2 cellular contexts compared by ENCODE assay signal in the genomic region with DNA sequence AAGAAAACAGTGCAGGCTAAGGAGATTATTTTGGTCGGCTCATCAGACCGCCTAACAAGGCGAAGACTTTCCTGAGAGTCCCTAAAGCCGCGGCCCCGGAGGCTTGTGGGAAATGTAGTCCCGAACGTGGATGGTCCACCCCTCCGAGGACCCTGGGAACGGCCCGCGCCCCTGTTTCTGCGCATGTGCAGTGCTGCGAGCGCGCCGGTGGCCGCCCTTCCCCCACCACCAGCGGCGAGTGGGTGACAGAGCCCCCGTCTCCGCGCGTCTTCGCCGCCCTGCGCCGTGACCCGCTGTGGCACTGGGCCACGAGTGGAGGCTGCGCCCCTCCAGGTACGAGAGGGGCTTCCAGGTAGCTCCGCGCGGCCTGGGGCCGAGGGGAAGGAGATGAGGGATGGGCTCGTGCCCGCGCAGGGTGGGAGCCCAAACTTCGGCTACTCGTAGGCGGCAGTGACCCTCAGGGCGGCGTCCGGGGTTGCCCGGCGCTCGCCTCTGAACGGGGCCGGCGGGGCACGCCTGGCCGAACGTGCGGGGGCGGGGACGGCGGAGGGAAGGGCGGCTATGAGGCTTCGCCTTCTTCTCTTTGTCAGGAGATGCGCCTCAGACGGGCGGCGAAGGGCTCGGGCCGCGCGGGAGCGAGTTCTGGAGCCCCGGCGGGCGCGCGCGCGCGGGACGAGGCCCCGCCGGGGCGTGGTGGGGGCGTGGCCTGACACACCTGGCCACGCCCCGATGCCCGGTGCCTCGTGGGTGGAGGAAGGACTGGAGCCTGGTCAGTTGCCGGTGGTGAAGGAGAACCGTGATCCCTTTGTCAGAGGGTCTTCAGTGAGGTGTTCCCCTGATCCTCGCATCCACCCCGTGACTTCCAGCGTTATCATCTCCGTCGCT.
TF ChIP-seq lines count a peak whose summit lies in the region.

A gene (plus strand): TSS at position 214 of the 885 bp plus-strand sequence. CDS start 4,428 bp downstream, outside the sequence.

TF ChIP-seq in A549, 52 proteins besides CTCF, POLR2A, EP300 and RAD21 (continued from another document and continues in another):
- TF ChIP-seq GATA3 (IDR thresholded peaks at IDR 0.05; ENCODE audit: borderline replicate concordance) = 0 out of 2 replicates have a peak, but pooled peaks have one; percentile 34
- no peak for TF ChIP-seq KDM1A (IDR thresholded peaks at IDR 0.05; ENCODE audit: low read depth)
- no peak for TF ChIP-seq POLR2AphosphoS2 (conservative IDR thresholded peaks at IDR 0.05; ENCODE audit: low read length)
- no peak for TF ChIP-seq HEYL (CRISPR knock-in tag; IDR thresholded peaks at IDR 0.05)
- TF ChIP-seq, protein P1, sequence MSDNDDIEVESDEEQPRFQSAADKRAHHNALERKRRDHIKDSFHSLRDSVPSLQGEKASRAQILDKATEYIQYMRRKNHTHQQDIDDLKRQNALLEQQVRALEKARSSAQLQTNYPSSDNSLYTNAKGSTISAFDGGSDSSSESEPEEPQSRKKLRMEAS (IDR thresholded peaks at IDR 0.05) = peak; percentile 60
- TF ChIP-seq RCOR1 (IDR thresholded peaks at IDR 0.05; ENCODE audit: low read depth, low read length) = no peak
- TF ChIP-seq HOXA7 (CRISPR knock-in tag; IDR thresholded peaks at IDR 0.05) = no peak
- TF ChIP-seq ZC3H11A (IDR thresholded peaks at IDR 0.05) = no peak
- TF ChIP-seq RNF2 (IDR thresholded peaks at IDR 0.05; ENCODE audit: borderline replicate concordance, low read depth) = no peak
- TF ChIP-seq, protein P2, sequence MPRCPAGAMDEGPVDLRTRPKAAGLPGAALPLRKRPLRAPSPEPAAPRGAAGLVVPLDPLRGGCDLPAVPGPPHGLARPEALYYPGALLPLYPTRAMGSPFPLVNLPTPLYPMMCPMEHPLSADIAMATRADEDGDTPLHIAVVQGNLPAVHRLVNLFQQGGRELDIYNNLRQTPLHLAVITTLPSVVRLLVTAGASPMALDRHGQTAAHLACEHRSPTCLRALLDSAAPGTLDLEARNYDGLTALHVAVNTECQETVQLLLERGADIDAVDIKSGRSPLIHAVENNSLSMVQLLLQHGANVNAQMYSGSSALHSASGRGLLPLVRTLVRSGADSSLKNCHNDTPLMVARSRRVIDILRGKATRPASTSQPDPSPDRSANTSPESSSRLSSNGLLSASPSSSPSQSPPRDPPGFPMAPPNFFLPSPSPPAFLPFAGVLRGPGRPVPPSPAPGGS (IDR thresholded peaks at IDR 0.05) = peak; percentile 79; the same call in 2 of the 3 replicates
- no peak for TF ChIP-seq CHD2 (IDR thresholded peaks at IDR 0.05; ENCODE audit: low read length, partially characterized antibody)
- no peak for TF ChIP-seq JUNB (IDR thresholded peaks at IDR 0.05)
- TF ChIP-seq NFE2L2 (conservative IDR thresholded peaks at IDR 0.05; ENCODE audit: low read length) = no peak
- TF ChIP-seq CHD4 (IDR thresholded peaks at IDR 0.05; ENCODE audit: borderline replicate concordance) = no peak
- TF ChIP-seq, protein P3, sequence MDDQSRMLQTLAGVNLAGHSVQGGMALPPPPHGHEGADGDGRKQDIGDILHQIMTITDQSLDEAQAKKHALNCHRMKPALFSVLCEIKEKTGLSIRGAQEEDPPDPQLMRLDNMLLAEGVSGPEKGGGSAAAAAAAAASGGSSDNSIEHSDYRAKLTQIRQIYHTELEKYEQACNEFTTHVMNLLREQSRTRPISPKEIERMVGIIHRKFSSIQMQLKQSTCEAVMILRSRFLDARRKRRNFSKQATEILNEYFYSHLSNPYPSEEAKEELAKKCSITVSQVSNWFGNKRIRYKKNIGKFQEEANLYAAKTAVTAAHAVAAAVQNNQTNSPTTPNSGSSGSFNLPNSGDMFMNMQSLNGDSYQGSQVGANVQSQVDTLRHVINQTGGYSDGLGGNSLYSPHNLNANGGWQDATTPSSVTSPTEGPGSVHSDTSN (IDR thresholded peaks at IDR 0.05) = no peak
- TF ChIP-seq, protein P4, sequence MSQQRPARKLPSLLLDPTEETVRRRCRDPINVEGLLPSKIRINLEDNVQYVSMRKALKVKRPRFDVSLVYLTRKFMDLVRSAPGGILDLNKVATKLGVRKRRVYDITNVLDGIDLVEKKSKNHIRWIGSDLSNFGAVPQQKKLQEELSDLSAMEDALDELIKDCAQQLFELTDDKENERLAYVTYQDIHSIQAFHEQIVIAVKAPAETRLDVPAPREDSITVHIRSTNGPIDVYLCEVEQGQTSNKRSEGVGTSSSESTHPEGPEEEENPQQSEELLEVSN (IDR thresholded peaks at IDR 0.05; ENCODE audit: borderline replicate concordance, low read depth) = 0 out of 2 replicates have a peak, but pooled peaks have one; percentile 49
- TF ChIP-seq, protein P5, sequence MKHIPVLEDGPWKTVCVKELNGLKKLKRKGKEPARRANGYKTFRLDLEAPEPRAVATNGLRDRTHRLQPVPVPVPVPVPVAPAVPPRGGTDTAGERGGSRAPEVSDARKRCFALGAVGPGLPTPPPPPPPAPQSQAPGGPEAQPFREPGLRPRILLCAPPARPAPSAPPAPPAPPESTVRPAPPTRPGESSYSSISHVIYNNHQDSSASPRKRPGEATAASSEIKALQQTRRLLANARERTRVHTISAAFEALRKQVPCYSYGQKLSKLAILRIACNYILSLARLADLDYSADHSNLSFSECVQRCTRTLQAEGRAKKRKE (CRISPR knock-in tag; IDR thresholded peaks at IDR 0.05; ENCODE audit: low read depth) = no peak
- TF ChIP-seq, protein P6, sequence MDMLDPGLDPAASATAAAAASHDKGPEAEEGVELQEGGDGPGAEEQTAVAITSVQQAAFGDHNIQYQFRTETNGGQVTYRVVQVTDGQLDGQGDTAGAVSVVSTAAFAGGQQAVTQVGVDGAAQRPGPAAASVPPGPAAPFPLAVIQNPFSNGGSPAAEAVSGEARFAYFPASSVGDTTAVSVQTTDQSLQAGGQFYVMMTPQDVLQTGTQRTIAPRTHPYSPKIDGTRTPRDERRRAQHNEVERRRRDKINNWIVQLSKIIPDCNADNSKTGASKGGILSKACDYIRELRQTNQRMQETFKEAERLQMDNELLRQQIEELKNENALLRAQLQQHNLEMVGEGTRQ (IDR thresholded peaks at IDR 0.05) = no peak; the same call in 1 of the 2 replicates
- TF ChIP-seq, protein P7, sequence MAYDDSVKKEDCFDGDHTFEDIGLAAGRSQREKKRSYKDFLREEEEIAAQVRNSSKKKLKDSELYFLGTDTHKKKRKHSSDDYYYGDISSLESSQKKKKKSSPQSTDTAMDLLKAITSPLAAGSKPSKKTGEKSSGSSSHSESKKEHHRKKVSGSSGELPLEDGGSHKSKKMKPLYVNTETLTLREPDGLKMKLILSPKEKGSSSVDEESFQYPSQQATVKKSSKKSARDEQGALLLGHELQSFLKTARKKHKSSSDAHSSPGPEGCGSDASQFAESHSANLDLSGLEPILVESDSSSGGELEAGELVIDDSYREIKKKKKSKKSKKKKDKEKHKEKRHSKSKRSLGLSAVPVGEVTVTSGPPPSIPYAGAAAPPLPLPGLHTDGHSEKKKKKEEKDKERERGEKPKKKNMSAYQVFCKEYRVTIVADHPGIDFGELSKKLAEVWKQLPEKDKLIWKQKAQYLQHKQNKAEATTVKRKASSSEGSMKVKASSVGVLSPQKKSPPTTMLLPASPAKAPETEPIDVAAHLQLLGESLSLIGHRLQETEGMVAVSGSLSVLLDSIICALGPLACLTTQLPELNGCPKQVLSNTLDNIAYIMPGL (CRISPR knock-in tag; IDR thresholded peaks at IDR 0.05; ENCODE audit: borderline replicate concordance) = no peak
- TF ChIP-seq CBX2 (IDR thresholded peaks at IDR 0.05; ENCODE audit: borderline replicate concordance, low read depth) = no peak
- TF ChIP-seq FOSL2 (IDR thresholded peaks at IDR 0.05) = no peak
- no peak; the same call in 1 of the 2 replicates for TF ChIP-seq FOSL2 (CRISPR knock-in tag; IDR thresholded peaks at IDR 0.05)
- TF ChIP-seq, protein P8, sequence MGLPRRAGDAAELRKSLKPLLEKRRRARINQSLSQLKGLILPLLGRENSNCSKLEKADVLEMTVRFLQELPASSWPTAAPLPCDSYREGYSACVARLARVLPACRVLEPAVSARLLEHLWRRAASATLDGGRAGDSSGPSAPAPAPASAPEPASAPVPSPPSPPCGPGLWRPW (IDR thresholded peaks at IDR 0.05) = no peak
- no peak for TF ChIP-seq EHF (CRISPR knock-in tag; IDR thresholded peaks at IDR 0.05)
- no peak for TF ChIP-seq SREBF2 (IDR thresholded peaks at IDR 0.05)

TF ChIP-seq in K562, 482 proteins besides CTCF, POLR2A, EP300 and RAD21 (continued from another document and continues in another):
- TF ChIP-seq, protein P7 (CRISPR knock-in tag; IDR thresholded peaks at IDR 0.05) = peak; percentile 77; the same call in 1 of the 2 replicates
- TF ChIP-seq ZFX (CRISPR knock-in tag; IDR thresholded peaks at IDR 0.05) = peak; percentile 83
- peak; percentile 74; the same call in 1 of the 2 replicates for TF ChIP-seq KDM2B (CRISPR knock-in tag; IDR thresholded peaks at IDR 0.05)
- no peak for TF ChIP-seq NR4A1 (CRISPR knock-in tag; IDR thresholded peaks at IDR 0.05)
- TF ChIP-seq NR4A1 (tag; IDR thresholded peaks at IDR 0.05) = peak; percentile 72; the same call in 1 of the 2 replicates
- peak; percentile 51 for TF ChIP-seq CHD1 (IDR thresholded peaks at IDR 0.05; ENCODE audit: low read length)
- TF ChIP-seq, protein P9, sequence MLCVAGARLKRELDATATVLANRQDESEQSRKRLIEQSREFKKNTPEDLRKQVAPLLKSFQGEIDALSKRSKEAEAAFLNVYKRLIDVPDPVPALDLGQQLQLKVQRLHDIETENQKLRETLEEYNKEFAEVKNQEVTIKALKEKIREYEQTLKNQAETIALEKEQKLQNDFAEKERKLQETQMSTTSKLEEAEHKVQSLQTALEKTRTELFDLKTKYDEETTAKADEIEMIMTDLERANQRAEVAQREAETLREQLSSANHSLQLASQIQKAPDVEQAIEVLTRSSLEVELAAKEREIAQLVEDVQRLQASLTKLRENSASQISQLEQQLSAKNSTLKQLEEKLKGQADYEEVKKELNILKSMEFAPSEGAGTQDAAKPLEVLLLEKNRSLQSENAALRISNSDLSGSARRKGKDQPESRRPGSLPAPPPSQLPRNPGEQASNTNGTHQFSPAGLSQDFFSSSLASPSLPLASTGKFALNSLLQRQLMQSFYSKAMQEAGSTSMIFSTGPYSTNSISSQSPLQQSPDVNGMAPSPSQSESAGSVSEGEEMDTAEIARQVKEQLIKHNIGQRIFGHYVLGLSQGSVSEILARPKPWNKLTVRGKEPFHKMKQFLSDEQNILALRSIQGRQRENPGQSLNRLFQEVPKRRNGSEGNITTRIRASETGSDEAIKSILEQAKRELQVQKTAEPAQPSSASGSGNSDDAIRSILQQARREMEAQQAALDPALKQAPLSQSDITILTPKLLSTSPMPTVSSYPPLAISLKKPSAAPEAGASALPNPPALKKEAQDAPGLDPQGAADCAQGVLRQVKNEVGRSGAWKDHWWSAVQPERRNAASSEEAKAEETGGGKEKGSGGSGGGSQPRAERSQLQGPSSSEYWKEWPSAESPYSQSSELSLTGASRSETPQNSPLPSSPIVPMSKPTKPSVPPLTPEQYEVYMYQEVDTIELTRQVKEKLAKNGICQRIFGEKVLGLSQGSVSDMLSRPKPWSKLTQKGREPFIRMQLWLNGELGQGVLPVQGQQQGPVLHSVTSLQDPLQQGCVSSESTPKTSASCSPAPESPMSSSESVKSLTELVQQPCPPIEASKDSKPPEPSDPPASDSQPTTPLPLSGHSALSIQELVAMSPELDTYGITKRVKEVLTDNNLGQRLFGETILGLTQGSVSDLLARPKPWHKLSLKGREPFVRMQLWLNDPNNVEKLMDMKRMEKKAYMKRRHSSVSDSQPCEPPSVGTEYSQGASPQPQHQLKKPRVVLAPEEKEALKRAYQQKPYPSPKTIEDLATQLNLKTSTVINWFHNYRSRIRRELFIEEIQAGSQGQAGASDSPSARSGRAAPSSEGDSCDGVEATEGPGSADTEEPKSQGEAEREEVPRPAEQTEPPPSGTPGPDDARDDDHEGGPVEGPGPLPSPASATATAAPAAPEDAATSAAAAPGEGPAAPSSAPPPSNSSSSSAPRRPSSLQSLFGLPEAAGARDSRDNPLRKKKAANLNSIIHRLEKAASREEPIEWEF (CRISPR knock-in tag; IDR thresholded peaks at IDR 0.05) = no peak
- no peak for TF ChIP-seq TFAM (CRISPR knock-in tag; conservative IDR thresholded peaks at IDR 0.05)
- TF ChIP-seq RBM17 (IDR thresholded peaks at IDR 0.05; ENCODE audit: borderline replicate concordance, low read depth, low read length) = no peak
- peak; percentile 81 for TF ChIP-seq ZNF584 (CRISPR knock-in tag; IDR thresholded peaks at IDR 0.05; ENCODE audit: low read depth)
- TF ChIP-seq PPARD (CRISPR knock-in tag; IDR thresholded peaks at IDR 0.05) = no peak
- TF ChIP-seq, protein P6 (CRISPR knock-in tag; IDR thresholded peaks at IDR 0.05) = no peak
- TF ChIP-seq, protein P10, sequence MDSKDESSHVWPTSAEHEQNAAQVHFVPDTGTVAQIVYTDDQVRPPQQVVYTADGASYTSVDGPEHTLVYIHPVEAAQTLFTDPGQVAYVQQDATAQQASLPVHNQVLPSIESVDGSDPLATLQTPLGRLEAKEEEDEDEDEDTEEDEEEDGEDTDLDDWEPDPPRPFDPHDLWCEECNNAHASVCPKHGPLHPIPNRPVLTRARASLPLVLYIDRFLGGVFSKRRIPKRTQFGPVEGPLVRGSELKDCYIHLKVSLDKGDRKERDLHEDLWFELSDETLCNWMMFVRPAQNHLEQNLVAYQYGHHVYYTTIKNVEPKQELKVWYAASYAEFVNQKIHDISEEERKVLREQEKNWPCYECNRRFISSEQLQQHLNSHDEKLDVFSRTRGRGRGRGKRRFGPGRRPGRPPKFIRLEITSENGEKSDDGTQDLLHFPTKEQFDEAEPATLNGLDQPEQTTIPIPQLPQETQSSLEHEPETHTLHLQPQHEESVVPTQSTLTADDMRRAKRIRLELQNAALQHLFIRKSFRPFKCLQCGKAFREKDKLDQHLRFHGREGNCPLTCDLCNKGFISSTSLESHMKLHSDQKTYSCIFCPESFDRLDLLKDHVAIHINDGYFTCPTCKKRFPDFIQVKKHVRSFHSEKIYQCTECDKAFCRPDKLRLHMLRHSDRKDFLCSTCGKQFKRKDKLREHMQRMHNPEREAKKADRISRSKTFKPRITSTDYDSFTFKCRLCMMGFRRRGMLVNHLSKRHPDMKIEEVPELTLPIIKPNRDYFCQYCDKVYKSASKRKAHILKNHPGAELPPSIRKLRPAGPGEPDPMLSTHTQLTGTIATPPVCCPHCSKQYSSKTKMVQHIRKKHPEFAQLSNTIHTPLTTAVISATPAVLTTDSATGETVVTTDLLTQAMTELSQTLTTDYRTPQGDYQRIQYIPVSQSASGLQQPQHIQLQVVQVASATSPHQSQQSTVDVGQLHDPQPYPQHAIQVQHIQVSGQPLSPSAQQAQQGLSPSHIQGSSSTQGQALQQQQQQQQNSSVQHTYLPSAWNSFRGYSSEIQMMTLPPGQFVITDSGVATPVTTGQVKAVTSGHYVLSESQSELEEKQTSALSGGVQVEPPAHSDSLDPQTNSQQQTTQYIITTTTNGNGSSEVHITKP (IDR thresholded peaks at IDR 0.05; ENCODE audit: partially characterized antibody) = peak; percentile 45
- peak; percentile 65 for TF ChIP-seq FOSL1 (tag; conservative IDR thresholded peaks at IDR 0.05)
